In genomic region chr2:50808694-50809093, GRCh38 we compare ENCODE assay signal across 30 cellular contexts.
DNase-seq lines count a peak whose midpoint lies in the region; ATAC-seq, FAIRE-seq and TF ChIP-seq lines count a peak whose summit lies in the region.
"Had no signal": no experiment of that assay in that cellular context is flagged by ENCODE, and none has a peak within 500 bp of the region (broad histone marks: within the 10 kb centered on the region; RNA-seq: fewer than 3 reads in every experiment).

No MANE protein-coding gene starts in this region.

- no TSS peak for BruUV-seq in HepG2 (replicated peaks; lab: Mats Ljungman, UMichigan)

- H3K4me1 ChIP-seq in HepG2 (ENCODE audit: insufficient read depth, low read length) (no peaks in the 10 kb centered on the region), right lobe of liver (no peaks in the 10 kb centered on the region), A549 (no peaks in the 10 kb centered on the region)
- H3K4me1 ChIP-seq: BE2C; BLaER1; BLaER1 treated with 17β-estradiol and CSF1 and Interleukin-3, amounts not matched to agents 10 nM and 100 nM; Caco-2 had no signal

- H3K4me3 ChIP-seq in HepG2 (replicated peaks in 1 of 3; ENCODE audit: insufficient read depth in 1 of 3, low read depth in 2 of 3, low read length in 3 of 3) = no peak overlapping the region
- H3K4me3 ChIP-seq in right lobe of liver = no peak overlapping the region
- no peak overlapping the region for H3K4me3 ChIP-seq in A549
- H3K4me3 ChIP-seq in WERI-Rb-1 (ENCODE audit: low read depth, low read length) = no peak overlapping the region
- H3K4me3 ChIP-seq: BLaER1; BLaER1 treated with 17β-estradiol and CSF1 and Interleukin-3, amounts not matched to agents 10 nM and 100 nM had no signal

- no peak for FAIRE-seq in HepG2 (lab: Jason Lieb, UNC)
- FAIRE-seq in A549 (lab: Jason Lieb, UNC) = no peak
- FAIRE-seq: A204.1 had no signal

- H3K79me2 ChIP-seq in HepG2 (ENCODE audit: insufficient read depth, low read length) = no peaks in the 10 kb centered on the region

- H3K9ac ChIP-seq in HepG2 (ENCODE audit: insufficient read depth, low read depth, low read length) = no peak overlapping the region
- H3K9ac ChIP-seq: BLaER1; BLaER1 treated with 17β-estradiol and CSF1 and Interleukin-3, amounts not matched to agents 10 nM and 100 nM had no signal

- TF ChIP-seq EP300 in HepG2 (IDR thresholded peaks at IDR 0.05; ENCODE audit: low read depth in 2 of 2, low read length in 2 of 2) (no peak), HepG2 (CRISPR knock-in tag; IDR thresholded peaks at IDR 0.05; ENCODE audit: borderline replicate concordance) (no peak), A549 (IDR thresholded peaks at IDR 0.05) (no peak)

- no peaks in the 10 kb centered on the region for H4K20me1 ChIP-seq in HepG2 (ENCODE audit: insufficient read depth, low read length)
- H4K20me1 ChIP-seq: BLaER1; BLaER1 treated with 17β-estradiol and CSF1 and Interleukin-3, amounts not matched to agents 10 nM and 100 nM had no signal

- intact Hi-C loops in HepG2 (cut with micrococcal nuclease; ENCODE audit: unreplicated experiment) = no loop called here
- intact Hi-C loops in right lobe of liver (cut with DNase I) = no loop called here

- WGBS in HepG2 (ENCODE audit: low lambda C conversion rate) = 10% methylated on average over 3 of the region's 3 CpGs
- 86% methylated on average over 3 of the region's 3 CpGs for WGBS in right lobe of liver (ENCODE audit: insufficient coverage, low coverage, low lambda C conversion rate, missing lambda C conversion rate)
- 20% methylated on average over 3 of the region's 3 CpGs for WGBS in A549 (ENCODE audit: missing lambda C conversion rate)

- in situ Hi-C loops in HepG2 (cut with HindIII; ENCODE audit: extremely low pct_ligation_motif_present, low pct_unique_long_range_greater_than_20kb) = no loop called here

- H3K27me3 ChIP-seq in HepG2 (ENCODE audit: control insufficient read depth in 1 of 2, insufficient read depth in 2 of 2, low read length in 2 of 2) (no peaks in the 10 kb centered on the region; a peak in 1 of 5 replicates), right lobe of liver (no peaks in the 10 kb centered on the region), WERI-Rb-1 (ENCODE audit: insufficient read depth, low read depth, severe bottlenecking) (no peaks in the 10 kb centered on the region)
- H3K27me3 ChIP-seq: BE2C; BLaER1; BLaER1 treated with 17β-estradiol and CSF1 and Interleukin-3, amounts not matched to agents 10 nM and 100 nM had no signal

- ATAC-seq in HepG2 (no peak), right lobe of liver (no peak), A549 (no peak)
- ATAC-seq: CD8-positive, alpha-beta T cell had no signal

- no peaks in the 10 kb centered on the region for H3K36me3 ChIP-seq in HepG2 (replicated peaks in 1 of 2; ENCODE audit: control insufficient read depth in 1 of 2, insufficient read depth in 2 of 2, low read length in 2 of 2)
- no peaks in the 10 kb centered on the region for H3K36me3 ChIP-seq in right lobe of liver
- H3K36me3 ChIP-seq in WERI-Rb-1 = no peaks in the 10 kb centered on the region
- H3K36me3 ChIP-seq: BE2C; BLaER1; BLaER1 treated with 17β-estradiol and CSF1 and Interleukin-3, amounts not matched to agents 10 nM and 100 nM had no signal

- no peaks in the 10 kb centered on the region for H3K9me3 ChIP-seq in HepG2 (ENCODE audit: low read length)
- H3K9me3 ChIP-seq in right lobe of liver = no peaks in the 10 kb centered on the region
- no peaks in the 10 kb centered on the region for H3K9me3 ChIP-seq in A549
- H3K9me3 ChIP-seq in WERI-Rb-1 (ENCODE audit: severe bottlenecking) = no peaks in the 10 kb centered on the region
- H3K9me3 ChIP-seq: BE2C; BLaER1; BLaER1 treated with 17β-estradiol and CSF1 and Interleukin-3, amounts not matched to agents 10 nM and 100 nM; Caco-2 had no signal

- TF ChIP-seq CTCF in HepG2 (CRISPR knock-in tag; IDR thresholded peaks at IDR 0.05) (no peak), right lobe of liver (IDR thresholded peaks at IDR 0.05) (no peak), A549 (IDR thresholded peaks at IDR 0.05) (no peak), WERI-Rb-1 (IDR thresholded peaks at IDR 0.05; ENCODE audit: low read depth, low read length) (no peak)

- CTCF ChIA-PET in HepG2 (lab: Yijun Ruan, JAX; ENCODE audit: low intra/inter-chr PET ratio, low total read pairs) = no interaction called here
- CTCF ChIA-PET in A549 (lab: Yijun Ruan, JAX) = no interaction called here

- TF ChIP-seq POLR2A in HepG2 (IDR thresholded peaks at IDR 0.05; ENCODE audit: insufficient read depth in 1 of 2, low read depth in 2 of 2, low read length in 2 of 2) (no peak), right lobe of liver (IDR thresholded peaks at IDR 0.05) (no peak), A549 (IDR thresholded peaks at IDR 0.05; ENCODE audit: low read length) (no peak)

- H3K4me2 ChIP-seq in HepG2 (ENCODE audit: low read depth, low read length) = no peak overlapping the region
- no peak overlapping the region for H3K4me2 ChIP-seq in A549
- H3K4me2 ChIP-seq: BLaER1; BLaER1 treated with 17β-estradiol and CSF1 and Interleukin-3, amounts not matched to agents 10 nM and 100 nM had no signal

- no peak for DNase-seq in HepG2 (ENCODE audit: low spot score)
- DNase-seq in right lobe of liver = no peak
- no peak for DNase-seq in A549 (ENCODE audit: low read depth in 1 of 2, low spot score in 1 of 2)
- no peak for DNase-seq in WERI-Rb-1
- no peak for DNase-seq in activated CD8-positive, alpha-beta memory T cell treated with anti-CD3 and anti-CD28 coated beads for 24 hours
- DNase-seq in DMS 273 treated with DMSO at 0.1 percent for 48 hours (lab: John Stamatoyannopoulos, UW) = no peak
- DNase-seq: 8988T; ACHN; AML-193; BE2C; C1 segment of cervical spinal cord; Caco-2; Calu3; CD4-positive, alpha-beta memory T cell; CD4-positive, alpha-beta T cell; CD4-positive, CD25-positive, alpha-beta regulatory T cell; CD8-positive, alpha-beta memory T cell; CD8-positive, alpha-beta T cell; COR-L47; DMS153; DMS53; DMS79; DMS79 treated with DMSO at 0.1 percent for 48 hours; DND-41; EL had no signal

- no peak overlapping the region for H2AFZ ChIP-seq in HepG2 (ENCODE audit: low read length)

- TF ChIP-seq RAD21 in HepG2 (CRISPR knock-in tag; IDR thresholded peaks at IDR 0.05) (no peak), A549 (conservative IDR thresholded peaks at IDR 0.05 in 1 of 2, IDR thresholded peaks at IDR 0.05 in 1 of 2) (no peak)

- POLR2A ChIA-PET in HepG2 (lab: Yijun Ruan, JAX) = no interaction called here
- POLR2A ChIA-PET in A549 (lab: Yijun Ruan, JAX) = no interaction called here

- H3K27ac ChIP-seq in HepG2 (ENCODE audit: extremely low read length, insufficient read depth, low read length) (no peak overlapping the region), right lobe of liver (no peak overlapping the region), A549 (no peak overlapping the region), WERI-Rb-1 (peak overlapping the region; percentile 44)
- H3K27ac ChIP-seq: 22Rv1; BLaER1; BLaER1 treated with 17β-estradiol and CSF1 and Interleukin-3, amounts not matched to agents 10 nM and 100 nM; C4-2B had no signal

TF ChIP-seq in HepG2, 621 proteins besides CTCF, POLR2A, EP300 and RAD21:
- TF ChIP-seq ADNP (CRISPR knock-in tag; IDR thresholded peaks at IDR 0.05) = no peak
- TF ChIP-seq ZNF557 (CRISPR knock-in tag; IDR thresholded peaks at IDR 0.05) = no peak
- TF ChIP-seq NFE2L2 (IDR thresholded peaks at IDR 0.05; ENCODE audit: low read length) = peak; percentile 61; the same call in 1 of the 2 replicates
TF ChIP-seq in HepG2: peak in this region for 1.

TF ChIP-seq in A549, 52 proteins besides CTCF, POLR2A, EP300 and RAD21:
- TF ChIP-seq HES2 (IDR thresholded peaks at IDR 0.05) (no peak), NPAS2 (CRISPR knock-in tag; IDR thresholded peaks at IDR 0.05; ENCODE audit: borderline replicate concordance) (no peak), NFE2L2 (conservative IDR thresholded peaks at IDR 0.05; ENCODE audit: low read length) (peak; percentile 73)

Comparison
In these comparisons a context has a peak if more than half of its experiments do, and no peak if none do; other contexts are left out.
1. Of the 38 proteins assayed by ChIP-seq in both HepG2 and A549: peak only in HepG2: none; only in A549: none; in both: NFE2L2; in neither: 37.